ENCODE assay signal across 9 cellular contexts in the genomic region with DNA sequence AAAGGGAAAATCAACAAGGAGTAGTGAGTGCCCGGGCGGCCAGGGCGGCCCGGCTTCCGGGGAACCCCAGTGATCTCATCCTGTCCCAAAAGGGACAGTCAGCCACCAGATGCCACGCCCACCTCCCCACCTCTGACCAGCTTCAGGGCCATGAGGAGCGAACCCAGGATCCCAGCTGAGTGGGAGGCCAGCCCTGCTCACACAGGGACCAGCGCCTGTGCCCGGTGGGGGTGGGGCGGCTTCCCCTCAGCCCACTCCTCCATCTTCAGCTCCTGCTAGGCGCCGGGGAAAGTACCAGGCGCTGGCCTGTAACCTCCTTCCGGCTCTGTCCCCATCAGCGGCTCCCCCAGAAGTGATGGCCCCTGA. TPM values are rescaled to one million over a fixed set of nuclear protein-coding genes. Genes with fewer than 3 reads are reported as not detected.
DNase-seq lines count a peak whose midpoint lies in the region; ATAC-seq, FAIRE-seq and TF ChIP-seq lines count a peak whose summit lies in the region.
"Had no signal": no experiment of that assay in that cellular context is flagged by ENCODE, and none has a peak within 500 bp of the region (broad histone marks: within the 10 kb centered on the region; RNA-seq: fewer than 3 reads in every experiment).

No MANE protein-coding gene starts in this region.

- no peaks in the 10 kb centered on the region for H3K36me3 ChIP-seq in ACC112 (ENCODE audit: insufficient read depth, low read length)
- H3K36me3 ChIP-seq in GM23338 (ENCODE audit: insufficient read depth) = no peaks in the 10 kb centered on the region
- no peaks in the 10 kb centered on the region for H3K36me3 ChIP-seq in K562 (ENCODE audit: control insufficient read depth, insufficient read depth, low read length)
- H3K36me3 ChIP-seq in mesenchymal stem cell (ENCODE audit: control insufficient read depth in 1 of 2, insufficient read depth in 2 of 2, low read depth in 1 of 2, low read length in 2 of 2) = peaks cover 14 to 25% of the 10 kb centered on the region in 2 experiments
- H3K36me3 ChIP-seq in testis (ENCODE audit: low read depth, missing control alignments) = no peaks in the 10 kb centered on the region

- H3K4me1 Mint-ChIP-seq in GM23338 = peaks cover 8% of the 10 kb centered on the region

- H2BK120ac ChIP-seq in mesenchymal stem cell (ENCODE audit: low read depth, low read length) = peak overlapping the region; percentile 29

- peak overlapping the region; percentile 11 to 82 for H3K18ac ChIP-seq in mesenchymal stem cell (ENCODE audit: low read depth in 1 of 2, low read length in 2 of 2)

- no peak overlapping the region for H3K27ac ChIP-seq in ACC112 (ENCODE audit: low read depth, low read length)
- no peak overlapping the region for H3K27ac ChIP-seq in GM23338 (ENCODE audit: low read depth)
- H3K27ac ChIP-seq in K562 (ENCODE audit: extremely low read depth, low read depth, low read length) = peak overlapping the region; percentile 3; the same call in 1 of the 3 replicates
- no peak overlapping the region for H3K27ac ChIP-seq in mesenchymal stem cell (ENCODE audit: low read length, poor library complexity, severe bottlenecking)
- no peak overlapping the region for H3K27ac ChIP-seq in testis

- H3K14ac ChIP-seq in mesenchymal stem cell (ENCODE audit: low read length in 2 of 2) = no peak overlapping the region

- H3K9ac ChIP-seq in K562 (ENCODE audit: insufficient read depth in 1 of 2, low read depth in 2 of 2, low read length in 2 of 2) (peak overlapping the region; percentile 4 to 90; a peak in 3 of 4 replicates), mesenchymal stem cell (ENCODE audit: low read length) (peak overlapping the region; percentile 59)

- H3K4me2 ChIP-seq in GM23338 = peak overlapping the region; percentile 88
- H3K4me2 ChIP-seq in K562 (ENCODE audit: insufficient read depth, low read length) = peak overlapping the region; percentile 50
- H3K4me2 ChIP-seq in mesenchymal stem cell (ENCODE audit: low read length, poor library complexity, severe bottlenecking) = peak overlapping the region; percentile 72

- in situ Hi-C loops in K562 (cut with MboI) = no loop called here

- no peaks in the 10 kb centered on the region; the same call in 2 of the 3 replicates for H3K36me3 Mint-ChIP-seq in GM23338 (ENCODE audit: low read depth)

- H2AK5ac ChIP-seq in mesenchymal stem cell (ENCODE audit: low read length, severe bottlenecking) = no peak overlapping the region

- no peak overlapping the region for H2BK5ac ChIP-seq in mesenchymal stem cell (ENCODE audit: low read depth, low read length, poor library complexity, severe bottlenecking)

- no peak for FAIRE-seq in K562 (lab: Jason Lieb, UNC)
- FAIRE-seq: colon had no signal

- no peaks in the 10 kb centered on the region for H3K27me3 ChIP-seq in ACC112 (ENCODE audit: insufficient read depth, low read length)
- no peaks in the 10 kb centered on the region for H3K27me3 ChIP-seq in GM23338 (ENCODE audit: insufficient read depth)
- H3K27me3 ChIP-seq in K562 (ENCODE audit: control insufficient read depth in 2 of 2, insufficient read depth in 2 of 2, low read length in 2 of 2) = no peaks in the 10 kb centered on the region
- no peaks in the 10 kb centered on the region for H3K27me3 ChIP-seq in mesenchymal stem cell (ENCODE audit: control insufficient read depth in 1 of 2, insufficient read depth in 1 of 2, low read length in 2 of 2)
- H3K27me3 ChIP-seq in testis = no peaks in the 10 kb centered on the region

- H3K9me3 ChIP-seq in K562 (replicated peaks; ENCODE audit: control insufficient read depth, insufficient read depth, low read depth, low read length) (no peaks in the 10 kb centered on the region), mesenchymal stem cell (ENCODE audit: control insufficient read depth, low read length) (no peaks in the 10 kb centered on the region), testis (no peaks in the 10 kb centered on the region)

- H2BK12ac ChIP-seq in mesenchymal stem cell (ENCODE audit: low read length in 2 of 2) = no peak overlapping the region

- H2AFZ ChIP-seq in ACC112 (ENCODE audit: low read length, unreplicated experiment) (no peak overlapping the region), GM23338 (peak overlapping the region; percentile 80; the same call in 1 of the 2 replicates), K562 (ENCODE audit: low read depth, low read length) (peak overlapping the region; percentile 82), mesenchymal stem cell (ENCODE audit: low read depth, low read length) (peak overlapping the region; percentile 21)

- peaks cover 1% of the 10 kb centered on the region for H3K79me1 ChIP-seq in mesenchymal stem cell (replicated peaks; ENCODE audit: low read length, poor library complexity, severe bottlenecking)

- no peak overlapping the region for H3K23ac ChIP-seq in mesenchymal stem cell (ENCODE audit: low read length in 2 of 2)

- peak overlapping the region; percentile 3 to 22 for H3K4ac ChIP-seq in mesenchymal stem cell (ENCODE audit: low read depth in 1 of 2, low read length in 2 of 2)

- peak overlapping the region; percentile 56 for H4K91ac ChIP-seq in mesenchymal stem cell (ENCODE audit: low read length)

- BruUV-seq in K562 (replicated peaks; lab: Mats Ljungman, UMichigan) = no TSS peak

- no peak for TF ChIP-seq CTCF in GM23338 (conservative IDR thresholded peaks at IDR 0.05; ENCODE audit: low read depth in 2 of 2)
- TF ChIP-seq CTCF in K562 (IDR thresholded peaks at IDR 0.05 in 2 of 3, conservative IDR thresholded peaks at IDR 0.05 in 1 of 3; ENCODE audit: insufficient read depth in 2 of 3, low read depth in 1 of 3, low read length in 3 of 3) = no peak
- no peak for TF ChIP-seq CTCF in testis (IDR thresholded peaks at IDR 0.05)

- H4K20me1 ChIP-seq in GM23338 (replicated peaks; ENCODE audit: insufficient read depth) (no peaks in the 10 kb centered on the region), K562 (replicated peaks; ENCODE audit: control insufficient read depth, insufficient read depth, low read length) (0 out of 2 replicates have a peak, but pooled peaks cover 4% of the 10 kb centered on the region)

- H3K27ac Mint-ChIP-seq in GM23338 = no peak overlapping the region

- peaks cover under 1% of the 10 kb centered on the region for H3K79me2 ChIP-seq in ACC112 (ENCODE audit: control insufficient read depth, insufficient read depth, low read length, unreplicated experiment)
- no peaks in the 10 kb centered on the region for H3K79me2 ChIP-seq in GM23338 (replicated peaks; ENCODE audit: insufficient read depth)
- no peaks in the 10 kb centered on the region for H3K79me2 ChIP-seq in K562 (ENCODE audit: control insufficient read depth, insufficient read depth, low read length)

- TF ChIP-seq POLR2A in K562 (conservative IDR thresholded peaks at IDR 0.05) (no peak), testis (IDR thresholded peaks at IDR 0.05) (no peak)

- H3K9me3 Mint-ChIP-seq in GM23338 = peaks cover 3% of the 10 kb centered on the region; the same call in 2 of the 3 replicates

- no peak for TF ChIP-seq RAD21 in K562 (CRISPR knock-in tag; conservative IDR thresholded peaks at IDR 0.05 in 1 of 2, IDR thresholded peaks at IDR 0.05 in 1 of 2)

- TF ChIP-seq EP300 in K562 (IDR thresholded peaks at IDR 0.05; ENCODE audit: low read length) = no peak

- peaks cover 18% of the 10 kb centered on the region for H3K27me3 Mint-ChIP-seq in GM23338 (ENCODE audit: insufficient read depth, low read depth, poor library complexity)

- H3K4me1 ChIP-seq in ACC112 (ENCODE audit: control insufficient read depth, insufficient read depth, low read length, unreplicated experiment) = peaks cover 18% of the 10 kb centered on the region
- no peaks in the 10 kb centered on the region for H3K4me1 ChIP-seq in GM23338 (ENCODE audit: insufficient read depth)
- peaks cover 11 to 94% of the 10 kb centered on the region in 2 experiments; a peak in 4 of 5 replicates for H3K4me1 ChIP-seq in K562 (replicated peaks in 1 of 2; ENCODE audit: control insufficient read depth in 2 of 2, insufficient read depth in 2 of 2, low read length in 2 of 2)
- peaks cover 47% of the 10 kb centered on the region for H3K4me1 ChIP-seq in mesenchymal stem cell (ENCODE audit: control insufficient read depth, insufficient read depth, low read depth, low read length)
- H3K4me1 ChIP-seq in testis = peaks cover 24% of the 10 kb centered on the region

- H3K4me3 ChIP-seq in ACC112 (ENCODE audit: low read depth, low read length) (peak overlapping the region; percentile 73), GM23338 (peak overlapping the region; percentile 70), K562 (peak overlapping the region; percentile 44; the same call in 1 of the 2 replicates), mesenchymal stem cell (ENCODE audit: insufficient read depth in 1 of 2, low read depth in 1 of 2, low read length in 2 of 2) (peak overlapping the region; percentile 47 to 49), testis (no peak overlapping the region)

- CTCF ChIA-PET in K562 (lab: Yijun Ruan, JAX; ENCODE audit: low intra/inter-chr PET ratio) = no interaction called here

- peak overlapping the region; percentile 68 for H3K4me3 Mint-ChIP-seq in GM23338

- ATAC-seq in GM23338 = peak; percentile 7
- peak; percentile 3; the same call in 2 of the 3 replicates for ATAC-seq in K562

- POLR2A ChIA-PET in K562 (lab: Yijun Ruan, JAX) = no interaction called here

- no peaks in the 10 kb centered on the region for H3K9me1 ChIP-seq in K562 (ENCODE audit: control insufficient read depth, insufficient read depth, low read length)

- 29% methylated on average over 5 of the region's 15 CpGs for WGBS in K562 (ENCODE audit: insufficient coverage, low coverage, missing lambda C conversion rate)
- 65% methylated on average over 9 of the region's 15 CpGs for WGBS in mesenchymal stem cell
- WGBS in testis, 2 donors = 31 to 47% methylated on average over 4 to 15 of the region's 15 CpGs

- peaks cover 14% of the 10 kb centered on the region for H3F3A ChIP-seq in GM23338 (replicated peaks; ENCODE audit: low read depth)

- H4K8ac ChIP-seq in mesenchymal stem cell (ENCODE audit: low read length) = peak overlapping the region; percentile 90

- DNase-seq in GM23338 (ENCODE audit: low spot score) = peak; percentile 64
- peak in 3 of 4 experiments; percentile 37 to 57 (median 49) for DNase-seq in K562 (ENCODE audit: extremely low read depth in 1 of 4, low spot score in 3 of 4)
- no peak for DNase-seq in mesenchymal stem cell
- no peak for DNase-seq in testis
- no peak for DNase-seq in NK-92 (lab: John Stamatoyannopoulos, UW; ENCODE audit: unreplicated experiment)
- no peak for DNase-seq in globus pallidus (ENCODE audit: low spot score)
- DNase-seq in SIG-M5 (lab: John Stamatoyannopoulos, UW) = no peak

- H2BK15ac ChIP-seq in mesenchymal stem cell (ENCODE audit: low read depth, poor library complexity, severe bottlenecking) = peak overlapping the region; percentile 64

- intact Hi-C loops in K562 (cut with micrococcal nuclease) (loop anchor here (5.0 to 10.0 kb wide), 3 partner anchors 54 to 304 kb away; a partner anchor contains a TSS), testis (cut with DNase I; ENCODE audit: low total_unique reads) (no loop called here)

- H3K9me2 ChIP-seq in GM23338 (ENCODE audit: insufficient read depth) = no peaks in the 10 kb centered on the region

RNA-seq across cellular contexts. Expression of a gene that starts 6.2 kb away (rescaled TPM):
- total RNA-seq in GM23338 (2014; rRNA removed; shearing (Covaris generic)) = 2.2 and 4.4 TPM in 2 replicates
- polyA plus RNA-seq in GM23338 (2016; fragmentation: Nextera tagmentation; extraction: Ambion mirVana) (3.0 and 5.7 TPM in 2 replicates), K562 (2011; rRNA removed) (3.8 and 4.1 TPM in 2 replicates), K562 (2014; fragmentation: Illumina TruSeq; extraction: Trizol) (3.4 and 5.5 TPM in 2 replicates), K562 (2014; fragmentation: Nextera tagmentation; extraction: Ambion mirVana) (1 to 10 TPM; 1.4 TPM), K562 (2014; rRNA removed) (6.0 and 6.9 TPM in 2 replicates), testis (ENCODE audit: insufficient read depth, low read depth, low replicate concordance) (33.9 TPM)
- 13.3 and 32.0 TPM in 2 replicates for total RNA-seq in K562 (2011; cell fraction: chromatin; rRNA removed; ENCODE audit: low replicate concordance)
- 19.7 and 19.9 TPM in 2 replicates for total RNA-seq in K562 (2011; cell fraction: nucleolus; rRNA removed)
- total RNA-seq in K562 (2011; cell fraction: nucleoplasm; rRNA removed) = 9.6 and 13.4 TPM in 2 replicates
- total RNA-seq in K562 (2014; rRNA removed) (4.9 and 6.2 TPM in 2 replicates), K562 (2014; rRNA removed; fragmentation: Illumina TruSeq; extraction: Trizol) (2.6 and 3.1 TPM in 2 replicates), K562 (2015; rRNA removed; fragmentation: Illumina TruSeq; extraction: Trizol) (5.1 and 5.9 TPM in 2 replicates), K562 (2021) (9.1 and 10.0 TPM in 2 replicates), testis (10 to 100 TPM; 34.2 to 45.0 TPM)
- polyA plus RNA-seq in K562 (2011; cell fraction: cytosol; rRNA removed) = 2.8 TPM in 2 replicates
- 18.2 and 29.5 TPM in 2 replicates for polyA plus RNA-seq in K562 (2011; cell fraction: nucleus; rRNA removed)
- polyA plus RNA-seq in K562 (2012) = 9.3 and 13.7 TPM in 2 replicates
- polyA minus RNA-seq in K562 (2011; rRNA and poly(A)+ RNA removed) = 3.1 and 4.0 TPM in 2 replicates
- polyA minus RNA-seq in K562 (2011; cell fraction: cytosol; rRNA and poly(A)+ RNA removed) = 0.76 and 1.5 TPM in 2 replicates
- polyA minus RNA-seq in K562 (2011; cell fraction: nucleus; rRNA and poly(A)+ RNA removed) = 11.0 and 13.6 TPM in 2 replicates
- 15.0 TPM for polyA plus RNA-seq in mesenchymal stem cell (2013, experiment 1 of 2)
- polyA plus RNA-seq in mesenchymal stem cell (2013, experiment 2 of 2) = 13.1 TPM

RNA-seq across cellular contexts. Expression of a gene that starts 6.5 kb away (rescaled TPM):
- total RNA-seq in GM23338 (2014; rRNA removed; shearing (Covaris generic)) = 60.5 and 149 TPM in 2 replicates
- polyA plus RNA-seq in GM23338 (2016; fragmentation: Nextera tagmentation; extraction: Ambion mirVana) (2,021 and 2,519 TPM in 2 replicates), K562 (2011; rRNA removed) (573 and 595 TPM in 2 replicates), K562 (2014; fragmentation: Illumina TruSeq; extraction: Trizol) (632 and 822 TPM in 2 replicates), K562 (2014; fragmentation: Nextera tagmentation; extraction: Ambion mirVana) (1,000 to 10,000 TPM; 2,400 to 2,480 TPM), K562 (2014; rRNA removed) (987 and 1,053 TPM in 2 replicates), testis (ENCODE audit: insufficient read depth, low read depth, low replicate concordance) (299 TPM)
- total RNA-seq in K562 (2011; cell fraction: chromatin; rRNA removed; ENCODE audit: low replicate concordance) = 72.8 and 88.6 TPM in 2 replicates
- 122 and 189 TPM in 2 replicates for total RNA-seq in K562 (2011; cell fraction: nucleolus; rRNA removed)
- 125 and 130 TPM in 2 replicates for total RNA-seq in K562 (2011; cell fraction: nucleoplasm; rRNA removed)
- total RNA-seq in K562 (2014; rRNA removed) (746 and 978 TPM in 2 replicates), K562 (2014; rRNA removed; fragmentation: Illumina TruSeq; extraction: Trizol) (839 and 887 TPM in 2 replicates), K562 (2015; rRNA removed; fragmentation: Illumina TruSeq; extraction: Trizol) (914 and 930 TPM in 2 replicates), K562 (2021) (509 and 535 TPM in 2 replicates), testis (100 to 1,000 TPM; 123 to 139 TPM)
- polyA plus RNA-seq in K562 (2011; cell fraction: cytosol; rRNA removed) = 589 and 678 TPM in 2 replicates
- polyA plus RNA-seq in K562 (2011; cell fraction: nucleus; rRNA removed) = 222 and 265 TPM in 2 replicates
- polyA plus RNA-seq in K562 (2012) = 689 and 2,439 TPM in 2 replicates
- 147 and 173 TPM in 2 replicates for polyA minus RNA-seq in K562 (2011; rRNA and poly(A)+ RNA removed)
- polyA minus RNA-seq in K562 (2011; cell fraction: cytosol; rRNA and poly(A)+ RNA removed) = 96.7 and 103 TPM in 2 replicates
- polyA minus RNA-seq in K562 (2011; cell fraction: nucleus; rRNA and poly(A)+ RNA removed) = 41.5 and 69.1 TPM in 2 replicates
- polyA plus RNA-seq in mesenchymal stem cell (2013, experiment 1 of 2) = 1,109 TPM
- polyA plus RNA-seq in mesenchymal stem cell (2013, experiment 2 of 2) = 1,079 TPM

RNA-seq across cellular contexts. Expression of a gene that starts 8.4 kb away (rescaled TPM):
- 2.6 and 3.7 TPM in 2 replicates for total RNA-seq in GM23338 (2014; rRNA removed; shearing (Covaris generic))
- polyA plus RNA-seq in GM23338 (2016; fragmentation: Nextera tagmentation; extraction: Ambion mirVana) (1.1 and 1.3 TPM in 2 replicates), K562 (2011; rRNA removed) (not detected in 2 replicates), K562 (2014; fragmentation: Illumina TruSeq; extraction: Trizol) (not detected in 2 replicates), K562 (2014; fragmentation: Nextera tagmentation; extraction: Ambion mirVana) (not detected), K562 (2014; rRNA removed) (0.18 and 0.41 TPM in 2 replicates), testis (ENCODE audit: insufficient read depth, low read depth, low replicate concordance) (23.5 TPM)
- not detected in 2 replicates for total RNA-seq in K562 (2011; cell fraction: chromatin; rRNA removed; ENCODE audit: low replicate concordance)
- total RNA-seq in K562 (2011; cell fraction: nucleolus; rRNA removed) = 0.39 TPM in 1 of 2 replicates, not detected in the other
- total RNA-seq in K562 (2011; cell fraction: nucleoplasm; rRNA removed) = 0.61 TPM in 1 of 2 replicates, not detected in the other
- total RNA-seq in K562 (2014; rRNA removed) (not detected in 2 replicates), K562 (2014; rRNA removed; fragmentation: Illumina TruSeq; extraction: Trizol) (not detected in 2 replicates), K562 (2015; rRNA removed; fragmentation: Illumina TruSeq; extraction: Trizol) (not detected in 2 replicates), K562 (2021) (0.24 and 0.29 TPM in 2 replicates), testis (10 to 100 TPM in 1 of 2 donors, 1 to 10 TPM in 1; 7.3 to 10.1 TPM)
- 0.03 and 0.22 TPM in 2 replicates for polyA plus RNA-seq in K562 (2011; cell fraction: cytosol; rRNA removed)
- polyA plus RNA-seq in K562 (2011; cell fraction: nucleus; rRNA removed) = 0.25 and 0.55 TPM in 2 replicates
- 0.21 and 0.30 TPM in 2 replicates for polyA plus RNA-seq in K562 (2012)
- not detected in 2 replicates for polyA minus RNA-seq in K562 (2011; rRNA and poly(A)+ RNA removed)
- not detected in 2 replicates for polyA minus RNA-seq in K562 (2011; cell fraction: cytosol; rRNA and poly(A)+ RNA removed)
- not detected in 2 replicates for polyA minus RNA-seq in K562 (2011; cell fraction: nucleus; rRNA and poly(A)+ RNA removed)
- polyA plus RNA-seq in mesenchymal stem cell (2013, experiment 1 of 2) = 1.4 TPM
- polyA plus RNA-seq in mesenchymal stem cell (2013, experiment 2 of 2) = 1.3 TPM

RNA-seq across cellular contexts. Expression of a gene that starts 25.1 kb away (rescaled TPM):
- total RNA-seq in GM23338 (2014; rRNA removed; shearing (Covaris generic)) = 49.0 and 53.8 TPM in 2 replicates
- polyA plus RNA-seq in GM23338 (2016; fragmentation: Nextera tagmentation; extraction: Ambion mirVana) = 31.0 and 33.1 TPM in 2 replicates
- 122 and 175 TPM in 2 replicates for total RNA-seq in K562 (2011; cell fraction: chromatin; rRNA removed; ENCODE audit: low replicate concordance)
- 123 and 128 TPM in 2 replicates for total RNA-seq in K562 (2011; cell fraction: nucleolus; rRNA removed)
- total RNA-seq in K562 (2011; cell fraction: nucleoplasm; rRNA removed) = 119 and 129 TPM in 2 replicates
- total RNA-seq in K562 (2014; rRNA removed) = 31.3 and 39.9 TPM in 2 replicates
- 13.3 and 14.7 TPM in 2 replicates for total RNA-seq in K562 (2014; rRNA removed; fragmentation: Illumina TruSeq; extraction: Trizol)
- total RNA-seq in K562 (2015; rRNA removed; fragmentation: Illumina TruSeq; extraction: Trizol) = 19.1 and 20.3 TPM in 2 replicates
- 39.6 and 46.1 TPM in 2 replicates for total RNA-seq in K562 (2021)
- polyA plus RNA-seq in K562 (2011; rRNA removed) = 37.2 and 42.2 TPM in 2 replicates
- polyA plus RNA-seq in K562 (2011; cell fraction: cytosol; rRNA removed) = 35.7 and 39.0 TPM in 2 replicates
- 197 and 242 TPM in 2 replicates for polyA plus RNA-seq in K562 (2011; cell fraction: nucleus; rRNA removed)
- polyA plus RNA-seq in K562 (2012) = 22.9 and 34.4 TPM in 2 replicates
- polyA plus RNA-seq in K562 (2014; fragmentation: Illumina TruSeq; extraction: Trizol) = 18.9 and 20.4 TPM in 2 replicates
- polyA plus RNA-seq in K562 (2014; fragmentation: Nextera tagmentation; extraction: Ambion mirVana) = 1 to 10 TPM; 2.6 to 4.3 TPM
- polyA plus RNA-seq in K562 (2014; rRNA removed) = 40.1 and 40.2 TPM in 2 replicates
- polyA minus RNA-seq in K562 (2011; rRNA and poly(A)+ RNA removed) = 25.9 and 30.6 TPM in 2 replicates
- 22.7 and 34.9 TPM in 2 replicates for polyA minus RNA-seq in K562 (2011; cell fraction: cytosol; rRNA and poly(A)+ RNA removed)
- 74.0 and 79.4 TPM in 2 replicates for polyA minus RNA-seq in K562 (2011; cell fraction: nucleus; rRNA and poly(A)+ RNA removed)
- 33.6 TPM for polyA plus RNA-seq in mesenchymal stem cell (2013, experiment 1 of 2)
- polyA plus RNA-seq in mesenchymal stem cell (2013, experiment 2 of 2) = 32.1 TPM
- total RNA-seq in testis = 10 to 100 TPM; 84.2 to 84.8 TPM
- polyA plus RNA-seq in testis (ENCODE audit: insufficient read depth, low read depth, low replicate concordance) = 37.3 TPM

RNA-seq across cellular contexts. Expression of a gene that starts 55.2 kb away (rescaled TPM):
- 3.1 and 5.0 TPM in 2 replicates for total RNA-seq in GM23338 (2014; rRNA removed; shearing (Covaris generic))
- polyA plus RNA-seq in GM23338 (2016; fragmentation: Nextera tagmentation; extraction: Ambion mirVana) (3.3 and 3.4 TPM in 2 replicates), K562 (2011; rRNA removed) (not detected in 2 replicates), K562 (2014; fragmentation: Illumina TruSeq; extraction: Trizol) (not detected in 2 replicates), K562 (2014; fragmentation: Nextera tagmentation; extraction: Ambion mirVana) (under 1 TPM in 1 of 2 experiments, not detected in 1; 0.04 TPM), K562 (2014; rRNA removed) (not detected in 2 replicates), testis (ENCODE audit: insufficient read depth, low read depth, low replicate concordance) (5.9 TPM)
- total RNA-seq in K562 (2011; cell fraction: chromatin; rRNA removed; ENCODE audit: low replicate concordance) = 0.30 TPM in 1 of 2 replicates, not detected in the other
- not detected in 2 replicates for total RNA-seq in K562 (2011; cell fraction: nucleolus; rRNA removed)
- total RNA-seq in K562 (2011; cell fraction: nucleoplasm; rRNA removed) = not detected in 2 replicates
- total RNA-seq in K562 (2014; rRNA removed) (not detected in 2 replicates), K562 (2014; rRNA removed; fragmentation: Illumina TruSeq; extraction: Trizol) (not detected in 2 replicates), K562 (2015; rRNA removed; fragmentation: Illumina TruSeq; extraction: Trizol) (not detected in 2 replicates), K562 (2021) (not detected in 2 replicates), testis (10 to 100 TPM in 1 of 2 donors, 1 to 10 TPM in 1; 5.9 to 11.4 TPM)
- polyA plus RNA-seq in K562 (2011; cell fraction: cytosol; rRNA removed) = 0.04 TPM in 1 of 2 replicates, not detected in the other
- polyA plus RNA-seq in K562 (2011; cell fraction: nucleus; rRNA removed) = not detected in 2 replicates
- polyA plus RNA-seq in K562 (2012) = 0.07 and 0.10 TPM in 2 replicates
- 0.07 TPM in 1 of 2 replicates, not detected in the other for polyA minus RNA-seq in K562 (2011; rRNA and poly(A)+ RNA removed)
- polyA minus RNA-seq in K562 (2011; cell fraction: cytosol; rRNA and poly(A)+ RNA removed) = not detected in 2 replicates
- polyA minus RNA-seq in K562 (2011; cell fraction: nucleus; rRNA and poly(A)+ RNA removed) = not detected in 2 replicates
- polyA plus RNA-seq in mesenchymal stem cell (2013, experiment 1 of 2) = 1.3 TPM
- 0.97 TPM for polyA plus RNA-seq in mesenchymal stem cell (2013, experiment 2 of 2)

Comparison
In these comparisons a context has a peak if more than half of its experiments do, and no peak if none do; other contexts are left out.
1. H3K4me3 ChIP-seq: peak in ACC112 (single experiment), GM23338 (single experiment), K562 (single experiment) and mesenchymal stem cell (2 of 2); none in testis (0 of 2).
2. DNase-seq: peak in GM23338 (single experiment) and K562 (3 of 4); none in mesenchymal stem cell (single experiment), testis (single experiment), NK-92 (single experiment), globus pallidus (single experiment) and SIG-M5 (single experiment).
3. Peak in every context shown above with its lines, with median percentiles within 50 percentile points of each other: H3K4me2 ChIP-seq.